Comparison of ENCODE assay signal across 14 cellular contexts in the genomic region with DNA sequence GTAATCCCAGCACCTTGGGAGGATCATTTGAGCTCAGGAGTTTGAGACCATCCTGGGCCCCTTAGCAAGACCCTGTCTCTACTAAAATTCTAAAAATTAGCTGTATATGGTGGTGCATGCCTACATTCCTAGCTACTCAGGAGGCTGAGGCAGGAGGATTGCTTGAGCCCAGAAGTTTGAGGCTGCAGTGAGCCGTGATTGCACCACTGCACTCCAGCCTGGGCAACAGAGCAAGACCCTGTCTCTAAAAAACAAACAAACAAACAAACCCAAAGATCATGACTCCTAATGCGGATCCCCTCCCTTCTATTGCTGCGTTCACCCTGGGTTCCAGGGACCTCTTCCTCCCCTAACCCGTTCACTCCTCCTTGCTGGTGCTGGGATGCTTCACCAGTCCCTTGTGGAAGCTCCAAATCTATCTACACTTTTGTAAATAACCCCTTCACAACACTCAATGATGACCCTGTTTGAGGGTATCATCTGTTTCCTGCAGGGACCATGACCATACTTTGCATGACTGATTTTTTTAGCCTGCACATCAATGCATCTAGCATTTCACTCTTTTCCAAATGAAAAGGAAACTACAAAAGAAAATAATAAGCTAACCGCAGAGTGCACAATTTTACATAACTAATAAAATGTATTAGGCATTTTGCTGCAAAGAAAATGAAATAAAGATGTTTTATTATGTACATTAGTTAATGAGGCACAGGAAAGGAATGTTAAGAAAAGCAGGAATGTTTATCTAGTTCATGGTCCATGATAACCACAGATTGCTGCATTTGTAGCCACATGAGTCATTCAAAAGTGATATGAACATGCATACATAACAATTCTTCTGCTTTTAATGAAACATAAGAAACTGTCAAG. TPM values are rescaled to one million over a fixed set of nuclear protein-coding genes. Genes with fewer than 3 reads are reported as not detected.
A peak's percentile ranks its signal among the peaks of the same experiment; 100 is the strongest.
DNase-seq lines count a peak whose midpoint lies in the region; ATAC-seq, FAIRE-seq and TF ChIP-seq lines count a peak whose summit lies in the region.
"Had no signal": no experiment of that assay in that cellular context is flagged by ENCODE, and none has a peak within 500 bp of the region (broad histone marks: within the 10 kb centered on the region; RNA-seq: fewer than 3 reads in every experiment).

No MANE protein-coding gene starts in this region.

- DNase-seq in DMS79 (lab: John Stamatoyannopoulos, UW) (peak; percentile 83), NCI-H226 (peak; percentile 88), choroid plexus epithelial cell (ENCODE audit: low read depth) (peak; percentile 92), H54 (ENCODE audit: insufficient read length, low spot score) (no peak), Right ventricle myocardium superior (no peak)
- no peak for DNase-seq in activated naive CD4-positive, alpha-beta T cell treated with anti-CD3 and anti-CD28 coated beads for 36 hours
- DNase-seq: activated T-cell treated with anti-CD3 and anti-CD28 coated beads for 4 hours; central memory CD4-positive, alpha-beta T cell; naive thymus-derived CD4-positive, alpha-beta T cell; NK-92 treated with Interleukin-12 subunit alpha and Interleukin-12 subunit beta, amount 100 ng/mL, for 24 hours; stimulated activated naive CD8-positive, alpha-beta T cell treated with anti-CD3 and anti-CD28 coated beads, Interleukin-15, Interleukin-2, amounts not matched to agents 100 U/mL and 50 U/mL, for 24 hours had no signal

- H3K27me3 Mint-ChIP-seq in nephron (ENCODE audit: low read depth) = peaks cover 5% of the 10 kb centered on the region
- H3K27me3 Mint-ChIP-seq in activated naive CD4-positive, alpha-beta T cell treated with anti-CD3 and anti-CD28 coated beads for 36 hours (ENCODE audit: low read depth) = peaks cover 11% of the 10 kb centered on the region

- H3K4me3 Mint-ChIP-seq in nephron = no peak overlapping the region
- no peak overlapping the region for H3K4me3 Mint-ChIP-seq in activated naive CD4-positive, alpha-beta T cell treated with anti-CD3 and anti-CD28 coated beads for 36 hours
- H3K4me3 Mint-ChIP-seq: naive thymus-derived CD4-positive, alpha-beta T cell had no signal

- FAIRE-seq in H54 (lab: Jason Lieb, UNC) = no peak
- FAIRE-seq: H1 had no signal

- CTCF ChIA-PET in activated naive CD4-positive, alpha-beta T cell treated with anti-CD3 and anti-CD28 coated beads for 36 hours (lab: Charles Lee) = interaction anchor here (0.7 to 2.3 kb wide), 2 partner anchors 16 to 111 kb away, joined by 4 to 9 read pairs; no protein-coding TSS in a partner anchor

- TF ChIP-seq POLR2A in H54 (IDR thresholded peaks at IDR 0.05; ENCODE audit: low read depth, low read length) = no peak

- peak overlapping the region in 2 of 3 experiments; percentile 71 to 87 for H3K27ac Mint-ChIP-seq in nephron
- H3K27ac Mint-ChIP-seq in activated naive CD4-positive, alpha-beta T cell treated with anti-CD3 and anti-CD28 coated beads for 36 hours = no peak overlapping the region
- H3K27ac Mint-ChIP-seq: naive thymus-derived CD4-positive, alpha-beta T cell had no signal

- peaks cover 25% of the 10 kb centered on the region for H3K36me3 Mint-ChIP-seq in nephron (ENCODE audit: low read depth)
- no peaks in the 10 kb centered on the region for H3K36me3 Mint-ChIP-seq in activated naive CD4-positive, alpha-beta T cell treated with anti-CD3 and anti-CD28 coated beads for 36 hours (ENCODE audit: low read depth)

- peaks cover 5% of the 10 kb centered on the region for H3K4me1 Mint-ChIP-seq in nephron
- H3K4me1 Mint-ChIP-seq in activated naive CD4-positive, alpha-beta T cell treated with anti-CD3 and anti-CD28 coated beads for 36 hours (ENCODE audit: low read depth) = no peaks in the 10 kb centered on the region
- H3K4me1 Mint-ChIP-seq: naive thymus-derived CD4-positive, alpha-beta T cell had no signal

- no peak for ATAC-seq in HG03097 (IDR thresholded peaks at IDR 0.05; ENCODE audit: low FRiP score, unreplicated experiment)
- ATAC-seq in Right ventricle myocardium superior (ENCODE audit: poor library complexity) = no peak
- ATAC-seq: naive thymus-derived CD4-positive, alpha-beta T cell; stimulated activated naive CD8-positive, alpha-beta T cell treated with anti-CD3 and anti-CD28 coated beads, Interleukin-15, Interleukin-2, amounts not matched to agents 100 U/mL and 50 U/mL, for 24 hours had no signal

- TF ChIP-seq CTCF in choroid plexus epithelial cell (conservative IDR thresholded peaks at IDR 0.05; ENCODE audit: low read depth, low read length) (no peak), nephron (IDR thresholded peaks at IDR 0.05; ENCODE audit: unreplicated experiment in 3 of 3) (no peak)

- no peak overlapping the region for H3K4me3 ChIP-seq in choroid plexus epithelial cell (ENCODE audit: low read depth, low read length)

- intact Hi-C loops in activated naive CD4-positive, alpha-beta T cell treated with anti-CD3 and anti-CD28 coated beads for 36 hours (cut with micrococcal nuclease) = no loop called here
- intact Hi-C loops in Right ventricle myocardium superior (cut with DNase I) = no loop called here

- peaks cover 15% of the 10 kb centered on the region for H3K9me3 Mint-ChIP-seq in nephron
- H3K9me3 Mint-ChIP-seq in activated naive CD4-positive, alpha-beta T cell treated with anti-CD3 and anti-CD28 coated beads for 36 hours = peaks cover 11% of the 10 kb centered on the region

RNA-seq across cellular contexts. Expression of gene IPCEF1, which starts 30.5 kb away (rescaled TPM):
- total RNA-seq in activated naive CD4-positive, alpha-beta T cell treated with anti-CD3 and anti-CD28 coated beads for 36 hours = 10 to 100 TPM; 24.4 to 25.2 TPM
- total RNA-seq in Right ventricle myocardium superior = 1.3 TPM

Comparison
In these comparisons a context has a peak if more than half of its experiments do, and no peak if none do; other contexts are left out.
1. DNase-seq: peak in DMS79 (single experiment), NCI-H226 (single experiment) and choroid plexus epithelial cell (single experiment); none in H54 (single experiment), activated naive CD4-positive, alpha-beta T cell treated with anti-CD3 and anti-CD28 coated beads for 36 hours (single experiment) and Right ventricle myocardium superior (single experiment).
2. RNA of gene IPCEF1, which starts 30.5 kb away (total RNA-seq): 24.4 to 25.2 TPM in activated naive CD4-positive, alpha-beta T cell treated with anti-CD3 and anti-CD28 coated beads for 36 hours; 1.3 TPM in Right ventricle myocardium superior (single experiment); every median in the first group is over 10 times any median in the second.